ENCODE assay signal across 24 cellular contexts in genomic region chr16:54974391-54974790, GRCh38.
"Had no signal": no experiment of that assay in that cellular context is flagged by ENCODE, and none has a peak within 500 bp of the region (broad histone marks: within the 10 kb centered on the region; RNA-seq: fewer than 3 reads in every experiment).

No MANE protein-coding gene starts in this region.

- DNase-seq: activated CD4-positive, alpha-beta T cell treated with anti-CD3 and anti-CD28 coated beads, Interleukin-2, amount 10 ng/mL, durations not matched to agents 24 days and 14 days; activated CD4-positive, alpha-beta T cell treated with anti-CD3 and anti-CD28 coated beads, Interleukin-2, amount 50 U/mL, for 4 hours; activated CD8-positive, alpha-beta T cell treated with anti-CD3 and anti-CD28 coated beads for 36 hours; activated effector memory CD4-positive, alpha-beta T cell treated with anti-CD3 and anti-CD28 coated beads, Interleukin-2, amount 50 U/mL, for 16 hours; activated naive CD4-positive, alpha-beta T cell treated with Interleukin-2 at 50 U/mL for 16 hours; activated T-cell treated with anti-CD3 and anti-CD28 coated beads, Interleukin-2, amount 50 U/mL, for 1 hour; activated T-cell treated with anti-CD3 and anti-CD28 coated beads, Interleukin-2, amount 50 U/mL, for 72 hours; adrenal gland; body of pancreas; NCI-H1092 treated with DMSO at 0.1 percent for 48 hours; NCI-H1417 treated with DMSO at 0.1 percent for 48 hours; NCI-H187 treated with DMSO at 0.1 percent for 48 hours; NCI-H2081; NCI-H345; NCI-H510A; NCI-H526; NCI-H748 treated with DMSO at 0.1 percent for 48 hours; PC-9; SIG-M5; T1000 had no signal

- ATAC-seq: activated CD8-positive, alpha-beta T cell treated with anti-CD3 and anti-CD28 coated beads for 36 hours; activated T-cell treated with anti-CD3 and anti-CD28 coated beads, Interleukin-2, amount 50 U/mL, for 72 hours; activated T-helper 17 cell treated with anti-CD3 and anti-CD28 coated beads, Interleukin-2, amount 50 U/mL, for 72 hours; body of pancreas; Right ventricle myocardium inferior had no signal

- H3K9me3 ChIP-seq: adrenal gland, body of pancreas, breast epithelium had no signal

- H2AFZ ChIP-seq: PC-9 had no signal

- H3K4me3 ChIP-seq: adrenal gland, body of pancreas, breast epithelium, PC-9 had no signal

- H3K36me3 ChIP-seq: adrenal gland, breast epithelium had no signal

- H3K27me3 ChIP-seq: adrenal gland, body of pancreas, breast epithelium had no signal

- H3K27ac ChIP-seq: adrenal gland, body of pancreas, breast epithelium, PC-9, RWPE1 had no signal

- H3K4me2 ChIP-seq: PC-9 had no signal

- H3K4me1 ChIP-seq: adrenal gland, body of pancreas, breast epithelium had no signal
